Comparison of ENCODE assay signal across 19 cellular contexts in the genomic region with DNA sequence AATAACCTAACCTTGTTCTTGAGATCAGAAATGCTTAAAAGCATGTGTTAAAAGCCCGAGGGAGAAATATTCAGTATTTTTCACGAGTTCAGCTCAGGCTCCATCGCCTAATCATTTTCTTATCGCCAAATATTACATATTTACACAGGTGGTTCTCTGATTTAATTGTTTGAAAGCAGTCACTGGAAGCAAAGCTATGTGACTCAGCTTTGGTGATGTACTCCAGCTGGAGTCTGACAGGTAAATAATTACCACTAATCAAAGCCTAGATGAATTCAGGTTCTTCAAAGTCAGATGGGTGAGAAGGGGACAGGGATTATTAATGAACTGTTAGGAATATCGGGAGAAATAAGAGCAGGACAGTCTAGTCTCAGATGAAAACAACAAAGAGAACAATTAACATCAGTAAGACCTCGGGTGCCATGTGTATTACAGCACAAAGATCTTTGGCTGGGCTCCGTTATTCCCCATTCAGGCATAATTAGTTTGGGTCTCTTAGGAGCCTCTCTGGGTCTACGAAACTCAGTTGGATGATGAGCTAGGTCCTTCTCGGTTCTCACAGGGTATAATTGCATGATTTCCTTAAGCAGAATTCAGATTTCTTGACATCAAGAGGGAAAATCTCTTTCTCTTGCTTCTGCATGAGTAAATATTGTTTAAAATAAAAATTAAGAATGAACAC.
DNase-seq lines count a peak whose midpoint lies in the region; ATAC-seq and TF ChIP-seq lines count a peak whose summit lies in the region.
"Had no signal": no experiment of that assay in that cellular context is flagged by ENCODE, and none has a peak within 500 bp of the region (broad histone marks: within the 10 kb centered on the region; RNA-seq: fewer than 3 reads in every experiment).

No MANE protein-coding gene starts in this region.

- no peaks in the 10 kb centered on the region for H3F3A ChIP-seq in neural progenitor cell (ENCODE audit: low read depth)

- H3K27me3 Mint-ChIP-seq in neural progenitor cell (ENCODE audit: insufficient read depth, low read depth), result peaks cover 3% of the 10 kb centered on the region
- H3K27me3 Mint-ChIP-seq: natural killer cell treated with Interleukin-12 subunit alpha and Interleukin-12 subunit beta and Interleukin-15 and Interleukin-18, amount 100 ng/mL, for 72 hours had no signal

- peaks cover 21% of the 10 kb centered on the region for H3K4me1 Mint-ChIP-seq in neural progenitor cell

- no peaks in the 10 kb centered on the region for H4K20me1 ChIP-seq in neural progenitor cell (ENCODE audit: low read depth)

- no peaks in the 10 kb centered on the region for H3K9me3 Mint-ChIP-seq in neural progenitor cell

- no peaks in the 10 kb centered on the region for H3K9me3 ChIP-seq in neural progenitor cell (ENCODE audit: low read depth)
- no peaks in the 10 kb centered on the region for H3K9me3 ChIP-seq in tibial artery
- H3K9me3 ChIP-seq: lower lobe of right lung, right atrium auricular region had no signal

- TF ChIP-seq CTCF in neural progenitor cell (IDR thresholded peaks at IDR 0.05) (no peak), tibial artery (IDR thresholded peaks at IDR 0.05) (no peak)

- peak; percentile 23 for DNase-seq in DMS79 (lab: John Stamatoyannopoulos, UW)
- DNase-seq in NCI-H1436 treated with DMSO at 0.1 percent for 48 hours (lab: John Stamatoyannopoulos, UW), result peak; percentile 10
- DNase-seq in dermis blood vessel endothelial cell, result peak; percentile 37
- DNase-seq in neural progenitor cell (ENCODE audit: low spot score), result peak; percentile 15
- DNase-seq in tibial artery, result no peak
- no peak for DNase-seq in posterior cingulate gyrus
- DNase-seq in NCI-H2227 treated with DMSO at 0.1 percent for 48 hours (lab: John Stamatoyannopoulos, UW), result no peak
- DNase-seq: activated CD4-positive, alpha-beta T cell treated with anti-CD3 and anti-CD28 coated beads, Interleukin-2, amount 50 U/mL, for 1 hour; activated T-cell treated with anti-CD3 and anti-CD28 coated beads, Interleukin-2, amount 50 U/mL, for 4 hours; GF-D8; KBM-7; lower lobe of right lung; NCI-H1092; NCI-H446; stimulated activated CD4-positive, alpha-beta T cell treated with anti-CD3 and anti-CD28 coated beads, Interleukin-2, amount 100 ng/mL, for 48 hours had no signal

- H3K27me3 ChIP-seq in neural progenitor cell, result no peaks in the 10 kb centered on the region
- H3K27me3 ChIP-seq in tibial artery, result no peaks in the 10 kb centered on the region
- H3K27me3 ChIP-seq: right atrium auricular region had no signal

- no peak for ATAC-seq in esophagus mucosa
- ATAC-seq: activated naive CD4-positive, alpha-beta T cell treated with anti-CD3 and anti-CD28 coated beads, Interleukin-2, amount 50 U/mL, for 72 hours; activated T-cell treated with anti-CD3 and anti-CD28 coated beads, Interleukin-2, amount 50 U/mL, for 4 hours; lower lobe of right lung; natural killer cell treated with Interleukin-12 subunit alpha and Interleukin-12 subunit beta and Interleukin-15 and Interleukin-18, amount 100 ng/mL, for 72 hours had no signal

- no peaks in the 10 kb centered on the region for H3K36me3 Mint-ChIP-seq in neural progenitor cell
- H3K36me3 Mint-ChIP-seq: activated naive CD4-positive, alpha-beta T cell treated with anti-CD3 and anti-CD28 coated beads, Interleukin-2, amount 50 U/mL, for 72 hours; natural killer cell treated with Interleukin-12 subunit alpha and Interleukin-12 subunit beta and Interleukin-15 and Interleukin-18, amount 100 ng/mL, for 72 hours had no signal

- H3K79me2 ChIP-seq in neural progenitor cell (ENCODE audit: low read depth), result no peaks in the 10 kb centered on the region

- no peak overlapping the region for H3K4me3 Mint-ChIP-seq in neural progenitor cell
- H3K4me3 Mint-ChIP-seq: activated T-cell treated with anti-CD3 and anti-CD28 coated beads, Interleukin-2, amount 50 U/mL, for 4 hours; natural killer cell treated with Interleukin-12 subunit alpha and Interleukin-12 subunit beta and Interleukin-15 and Interleukin-18, amount 100 ng/mL, for 72 hours had no signal

- peak overlapping the region; percentile 44 for H3K4me2 ChIP-seq in neural progenitor cell

- intact Hi-C loops in tibial artery (cut with DNase I; ENCODE audit: low total_unique reads) (no loop called here), posterior cingulate gyrus (cut with DNase I) (no loop called here)

- no peak overlapping the region for H2AFZ ChIP-seq in neural progenitor cell (replicated peaks)

- H3K4me1 ChIP-seq in neural progenitor cell, result peaks cover 15% of the 10 kb centered on the region
- H3K4me1 ChIP-seq in tibial artery, result no peaks in the 10 kb centered on the region
- H3K4me1 ChIP-seq: lower lobe of right lung, right atrium auricular region had no signal

- H3K27ac ChIP-seq in neural progenitor cell (no peak overlapping the region), tibial artery (no peak overlapping the region)
- H3K27ac ChIP-seq: lower lobe of right lung, right atrium auricular region had no signal

- H3K36me3 ChIP-seq in neural progenitor cell (no peaks in the 10 kb centered on the region), tibial artery (peaks cover 0 to 8% (median 0%) of the 10 kb centered on the region in 3 donors)
- H3K36me3 ChIP-seq: lower lobe of right lung, right atrium auricular region had no signal

- H3K4me3 ChIP-seq in neural progenitor cell (no peak overlapping the region), tibial artery (no peak overlapping the region)
- H3K4me3 ChIP-seq: lower lobe of right lung, right atrium auricular region had no signal

- H3K9ac ChIP-seq in neural progenitor cell, result no peak overlapping the region

- peak overlapping the region; percentile 54 for H3K27ac Mint-ChIP-seq in neural progenitor cell
- H3K27ac Mint-ChIP-seq: activated naive CD4-positive, alpha-beta T cell treated with anti-CD3 and anti-CD28 coated beads, Interleukin-2, amount 50 U/mL, for 72 hours; natural killer cell treated with Interleukin-12 subunit alpha and Interleukin-12 subunit beta and Interleukin-15 and Interleukin-18, amount 100 ng/mL, for 72 hours had no signal

Comparison
In these comparisons a context has a peak if more than half of its experiments do, and no peak if none do; other contexts are left out.
1. DNase-seq: peak in DMS79 (single experiment), NCI-H1436 treated with DMSO at 0.1 percent for 48 hours (single experiment), dermis blood vessel endothelial cell (single experiment) and neural progenitor cell (single experiment); none in tibial artery (0 of 2), posterior cingulate gyrus (0 of 10) and NCI-H2227 treated with DMSO at 0.1 percent for 48 hours (single experiment).